In the genomic region with DNA sequence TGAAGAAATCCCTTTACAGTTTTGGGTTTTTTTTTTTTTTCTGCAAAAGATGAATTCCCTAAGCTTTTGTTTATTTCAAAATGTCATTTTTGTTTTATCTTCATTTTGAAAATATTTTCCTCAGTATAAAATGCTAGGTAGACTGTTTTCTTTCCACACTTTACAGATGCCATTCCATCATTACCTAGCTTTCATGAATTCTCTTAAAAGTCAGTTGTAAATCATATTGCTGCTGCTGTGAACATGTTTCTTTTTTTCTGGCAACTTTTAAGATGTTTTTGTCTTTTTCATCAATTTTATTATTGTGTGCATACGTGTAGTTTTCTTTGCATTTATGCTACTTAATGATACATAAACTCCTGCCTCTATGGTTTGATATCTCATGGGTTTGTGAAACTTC, we compare ENCODE assay signal across 39 cellular contexts.
"Had no signal": no experiment of that assay in that cellular context is flagged by ENCODE, and none has a peak within 500 bp of the region (broad histone marks: within the 10 kb centered on the region; RNA-seq: fewer than 3 reads in every experiment).

No MANE protein-coding gene starts in this region.

- H3K4me1 Mint-ChIP-seq: activated naive CD4-positive, alpha-beta T cell treated with anti-CD3 and anti-CD28 coated beads, Interleukin-2, amount 10 ng/mL, durations not matched to agents 7 days and 5 days; activated naive CD4-positive, alpha-beta T cell treated with anti-CD3 and anti-CD28 coated beads, Interleukin-2, amount 50 U/mL, for 24 hours; activated naive CD8-positive, alpha-beta T cell treated with anti-CD3 and anti-CD28 coated beads for 36 hours; activated naive CD8-positive, alpha-beta T cell treated with anti-CD3 and anti-CD28 coated beads, Interleukin-2, amount 10 ng/mL, durations not matched to agents 7 days and 5 days; activated naive CD8-positive, alpha-beta T cell treated with anti-CD3 and anti-CD28 coated beads, Interleukin-2, amount 50 U/mL, for 24 hours; activated T-helper 17 cell treated with anti-CD3 and anti-CD28 coated beads, Interleukin-2, amount 50 U/mL, for 72 hours; central memory CD8-positive, alpha-beta T cell had no signal

- H3K36me3 Mint-ChIP-seq: activated naive CD4-positive, alpha-beta T cell treated with anti-CD3 and anti-CD28 coated beads, Interleukin-2, amount 10 ng/mL, durations not matched to agents 7 days and 5 days; activated naive CD4-positive, alpha-beta T cell treated with anti-CD3 and anti-CD28 coated beads, Interleukin-2, amount 50 U/mL, for 72 hours; activated naive CD8-positive, alpha-beta T cell; activated naive CD8-positive, alpha-beta T cell treated with anti-CD3 and anti-CD28 coated beads for 36 hours; activated naive CD8-positive, alpha-beta T cell treated with anti-CD3 and anti-CD28 coated beads, Interleukin-2, amount 10 ng/mL, durations not matched to agents 7 days and 5 days; brain had no signal

- H3K27ac ChIP-seq: adrenal gland, ascending aorta, body of pancreas, brain microvascular endothelial cell, breast epithelium, cardiac muscle cell had no signal

- DNase-seq: activated effector memory CD4-positive, alpha-beta T cell treated with anti-CD3 and anti-CD28 coated beads, Interleukin-2, amount 50 U/mL, for 16 hours; activated effector memory CD4-positive, alpha-beta T cell treated with Interleukin-2 at 50 U/mL for 16 hours; activated gamma-delta T cell; activated gamma-delta T cell treated with Interleukin-2 at 50 U/mL for 16 hours; activated naive CD4-positive, alpha-beta T cell; activated naive CD4-positive, alpha-beta T cell treated with anti-CD3 and anti-CD28 coated beads for 36 hours; activated naive CD4-positive, alpha-beta T cell treated with anti-CD3 and anti-CD28 coated beads, Interleukin-2, amount 10 ng/mL, durations not matched to agents 7 days and 5 days; activated naive CD4-positive, alpha-beta T cell treated with anti-CD3 and anti-CD28 coated beads, Interleukin-2, amount 50 U/mL, for 16 hours; activated naive CD4-positive, alpha-beta T cell treated with Interleukin-2 at 50 U/mL for 16 hours; activated naive CD8-positive, alpha-beta T cell treated with anti-CD3 and anti-CD28 coated beads for 36 hours; activated naive CD8-positive, alpha-beta T cell treated with anti-CD3 and anti-CD28 coated beads, Interleukin-2, amount 10 ng/mL, durations not matched to agents 7 days and 5 days; activated naive CD8-positive, alpha-beta T cell treated with anti-CD3 and anti-CD28 coated beads, Interleukin-2, amount 50 U/mL, for 24 hours; activated T-cell treated with anti-CD3 and anti-CD28 coated beads, Interleukin-2, amount 50 U/mL, for 24 hours; activated T-cell treated with anti-CD3 and anti-CD28 coated beads, Interleukin-2, amount 50 U/mL, for 4 hours; activated T-cell treated with anti-CD3 and anti-CD28 coated beads, Interleukin-2, amount 50 U/mL, for 48 hours; activated T-cell treated with anti-CD3 and anti-CD28 coated beads, Interleukin-2, amount 50 U/mL, for 72 hours; adrenal gland; amniotic stem cell; amygdala; anterior cingulate cortex; aorta; body of pancreas; brain microvascular endothelial cell; caudate nucleus; central memory CD4-positive, alpha-beta T cell; cerebellar nuclear complex had no signal

- H3K4me3 Mint-ChIP-seq: activated naive CD4-positive, alpha-beta T cell treated with anti-CD3 and anti-CD28 coated beads for 36 hours; activated naive CD4-positive, alpha-beta T cell treated with anti-CD3 and anti-CD28 coated beads, Interleukin-2, amount 10 ng/mL, durations not matched to agents 7 days and 5 days; activated naive CD4-positive, alpha-beta T cell treated with anti-CD3 and anti-CD28 coated beads, Interleukin-2, amount 50 U/mL, for 24 hours; activated naive CD8-positive, alpha-beta T cell; activated naive CD8-positive, alpha-beta T cell treated with anti-CD3 and anti-CD28 coated beads for 36 hours; activated naive CD8-positive, alpha-beta T cell treated with anti-CD3 and anti-CD28 coated beads, Interleukin-2, amount 10 ng/mL, durations not matched to agents 7 days and 5 days; activated naive CD8-positive, alpha-beta T cell treated with anti-CD3 and anti-CD28 coated beads, Interleukin-2, amount 50 U/mL, for 24 hours; activated T-cell treated with anti-CD3 and anti-CD28 coated beads, Interleukin-2, amount 50 U/mL, for 24 hours; activated T-cell treated with anti-CD3 and anti-CD28 coated beads, Interleukin-2, amount 50 U/mL, for 4 hours; activated T-cell treated with anti-CD3 and anti-CD28 coated beads, Interleukin-2, amount 50 U/mL, for 72 hours; activated T-helper 1 cell treated with anti-CD3 and anti-CD28 coated beads, Interleukin-12 subunit alpha, Interleukin-12 subunit beta, Interleukin-2, Interleukin-4 antibody, amounts not matched to agents 30 ng/mL and 10 ng/mL and 1 ng/mL, durations not matched to agents 14 hours and 24 hours and 36 hours; activated T-helper 17 cell treated with anti-CD3 and anti-CD28 coated beads, Interleukin-2, amount 50 U/mL, for 72 hours; brain; central memory CD8-positive, alpha-beta T cell had no signal

- H3K27me3 Mint-ChIP-seq: activated naive CD4-positive, alpha-beta T cell treated with anti-CD3 and anti-CD28 coated beads, Interleukin-2, amount 10 ng/mL, durations not matched to agents 7 days and 5 days; activated naive CD8-positive, alpha-beta T cell; activated naive CD8-positive, alpha-beta T cell treated with anti-CD3 and anti-CD28 coated beads, Interleukin-2, amount 50 U/mL, for 24 hours; brain had no signal

- H3K4me3 ChIP-seq: adrenal gland, ascending aorta, body of pancreas, breast epithelium, cardiac muscle cell had no signal

- FAIRE-seq: astrocyte, bronchial epithelial cell had no signal

- ATAC-seq: activated naive CD4-positive, alpha-beta T cell treated with anti-CD3 and anti-CD28 coated beads, Interleukin-2, amount 50 U/mL, for 72 hours; activated naive CD8-positive, alpha-beta T cell treated with anti-CD3 and anti-CD28 coated beads, Interleukin-2, amount 50 U/mL, for 24 hours; activated T-cell treated with anti-CD3 and anti-CD28 coated beads, Interleukin-2, amount 50 U/mL, for 4 hours; activated T-cell treated with anti-CD3 and anti-CD28 coated beads, Interleukin-2, amount 50 U/mL, for 72 hours; activated T-helper 17 cell treated with anti-CD3 and anti-CD28 coated beads, Interleukin-2, amount 50 U/mL, for 72 hours; body of pancreas had no signal

- H3K27me3 ChIP-seq: adrenal gland, ascending aorta, body of pancreas, brain microvascular endothelial cell, breast epithelium, cardiac muscle cell had no signal

- H3K36me3 ChIP-seq: adrenal gland, ascending aorta, brain microvascular endothelial cell, breast epithelium, cardiac muscle cell had no signal

- H3K27ac Mint-ChIP-seq: activated naive CD4-positive, alpha-beta T cell treated with anti-CD3 and anti-CD28 coated beads for 36 hours; activated naive CD4-positive, alpha-beta T cell treated with anti-CD3 and anti-CD28 coated beads, Interleukin-2, amount 10 ng/mL, durations not matched to agents 7 days and 5 days; activated naive CD4-positive, alpha-beta T cell treated with anti-CD3 and anti-CD28 coated beads, Interleukin-2, amount 50 U/mL, for 24 hours; activated naive CD4-positive, alpha-beta T cell treated with anti-CD3 and anti-CD28 coated beads, Interleukin-2, amount 50 U/mL, for 72 hours; activated naive CD8-positive, alpha-beta T cell; activated naive CD8-positive, alpha-beta T cell treated with anti-CD3 and anti-CD28 coated beads for 36 hours; activated naive CD8-positive, alpha-beta T cell treated with anti-CD3 and anti-CD28 coated beads, Interleukin-2, amount 10 ng/mL, durations not matched to agents 7 days and 5 days; activated naive CD8-positive, alpha-beta T cell treated with anti-CD3 and anti-CD28 coated beads, Interleukin-2, amount 50 U/mL, for 24 hours; activated T-cell treated with anti-CD3 and anti-CD28 coated beads, Interleukin-2, amount 50 U/mL, for 24 hours; activated T-cell treated with anti-CD3 and anti-CD28 coated beads, Interleukin-2, amount 50 U/mL, for 72 hours; activated T-helper 1 cell treated with anti-CD3 and anti-CD28 coated beads, Interleukin-12 subunit alpha, Interleukin-12 subunit beta, Interleukin-2, Interleukin-4 antibody, amounts not matched to agents 30 ng/mL and 10 ng/mL and 1 ng/mL, durations not matched to agents 14 hours and 24 hours and 36 hours; activated T-helper 17 cell treated with anti-CD3 and anti-CD28 coated beads, Interleukin-2, amount 50 U/mL, for 72 hours; activated T-helper 2 cell treated with anti-CD3 and anti-CD28 coated beads, Interferon-gamma antibody, Interleukin-2, Interleukin-4, amounts not matched to agents 10 μg/mL and 5 μg/mL and 100 μg/mL, durations not matched to agents 14 hours and 24 hours and 36 hours; brain had no signal

- H3K4me1 ChIP-seq: adrenal gland, ascending aorta, body of pancreas, breast epithelium had no signal

- H3K9me3 ChIP-seq: adrenal gland, ascending aorta had no signal
